Comparison of ENCODE assay signal across 9 cellular contexts in the genomic region with DNA sequence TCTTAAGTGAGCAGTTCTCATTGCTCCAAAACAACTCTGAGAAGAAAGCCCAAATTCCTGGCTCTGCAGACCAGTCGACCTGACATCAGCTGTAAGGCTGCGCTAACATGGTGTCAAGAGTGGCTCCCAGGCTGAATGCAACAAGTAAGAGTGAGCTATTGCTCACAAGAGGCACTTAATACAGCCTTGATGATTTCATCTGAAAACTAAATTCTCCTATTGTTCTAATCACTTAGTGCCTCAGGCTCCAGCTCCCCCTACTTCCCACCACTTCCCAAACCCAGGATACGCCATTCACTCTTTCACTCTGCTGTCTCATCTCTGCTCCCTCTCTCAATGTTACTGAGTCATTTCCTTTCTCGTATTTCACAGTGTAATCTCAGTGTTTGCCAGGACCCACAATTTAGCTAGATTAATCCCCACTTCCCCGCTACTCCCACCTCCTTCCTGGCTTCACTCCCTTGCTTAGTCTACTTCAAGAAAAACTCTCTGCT.
DNase-seq lines count a peak whose midpoint lies in the region; ATAC-seq lines count a peak whose summit lies in the region.
"Had no signal": no experiment of that assay in that cellular context is flagged by ENCODE, and none has a peak within 500 bp of the region (broad histone marks: within the 10 kb centered on the region; RNA-seq: fewer than 3 reads in every experiment).

No MANE protein-coding gene starts in this region.

- H3K4me1 ChIP-seq in HUES6 (ENCODE audit: control insufficient read depth, insufficient read depth, low read length), result peaks cover 50% of the 10 kb centered on the region

- peak overlapping the region; percentile 64 for H3K9ac ChIP-seq in HUES6 (ENCODE audit: low read length)

- intact Hi-C loops in activated T-helper 1 cell treated with anti-CD3 and anti-CD28 coated beads, Interleukin-12 subunit alpha, Interleukin-12 subunit beta, Interleukin-2, Interleukin-4 antibody, amounts not matched to agents 30 ng/mL and 10 ng/mL and 1 ng/mL, durations not matched to agents 14 hours and 24 hours and 36 hours (cut with micrococcal nuclease), result loop anchor here (1.0 kb wide), 1 partner anchor 127 kb away; no protein-coding TSS in a partner anchor

- DNase-seq in activated naive CD4-positive, alpha-beta T cell treated with anti-CD3 and anti-CD28 coated beads, Interleukin-2, amount 50 U/mL, for 72 hours (ENCODE audit: low spot score in 2 of 2), result peak in 1 of 2 donors; percentile 9
- no peak for DNase-seq in activated naive CD4-positive, alpha-beta T cell treated with anti-CD3 and anti-CD28 coated beads, Interleukin-2, amount 50 U/mL, for 16 hours
- no peak for DNase-seq in activated T-helper 1 cell treated with anti-CD3 and anti-CD28 coated beads, Interleukin-12 subunit alpha, Interleukin-12 subunit beta, Interleukin-2, Interleukin-4 antibody, amounts not matched to agents 30 ng/mL and 10 ng/mL and 1 ng/mL, durations not matched to agents 14 hours and 24 hours and 36 hours (ENCODE audit: low spot score)
- peak; percentile 57 for DNase-seq in hepatic stellate cell (ENCODE audit: low spot score)
- no peak for DNase-seq in stimulated activated naive CD8-positive, alpha-beta T cell treated with anti-CD3 and anti-CD28 coated beads, Interleukin-15, amount 100 ng/mL, for 72 hours
- no peak for DNase-seq in NCI-H524 treated with DMSO at 0.1 percent for 48 hours (lab: John Stamatoyannopoulos, UW)
- no peak for DNase-seq in SKM-1 treated with dmso at 0.1 percent for 144 hours (lab: John Stamatoyannopoulos, UW; ENCODE audit: unreplicated experiment)
- DNase-seq: activated naive CD8-positive, alpha-beta T cell treated with anti-CD3 and anti-CD28 coated beads, Interleukin-2, amount 10 ng/mL, durations not matched to agents 7 days and 5 days had no signal

- H3K4me3 ChIP-seq in HUES6 (ENCODE audit: low read depth, low read length), result peak overlapping the region; percentile 10; the same call in 1 of the 2 replicates

- H3K36me3 ChIP-seq in HUES6 (ENCODE audit: control insufficient read depth, insufficient read depth, low read length), result peaks cover 12% of the 10 kb centered on the region

- peaks cover 0 to 6% of the 10 kb centered on the region in 2 donors for H3K36me3 Mint-ChIP-seq in activated naive CD4-positive, alpha-beta T cell treated with anti-CD3 and anti-CD28 coated beads, Interleukin-2, amount 50 U/mL, for 72 hours
- H3K36me3 Mint-ChIP-seq in activated T-helper 1 cell treated with anti-CD3 and anti-CD28 coated beads, Interleukin-12 subunit alpha, Interleukin-12 subunit beta, Interleukin-2, Interleukin-4 antibody, amounts not matched to agents 30 ng/mL and 10 ng/mL and 1 ng/mL, durations not matched to agents 14 hours and 24 hours and 36 hours (ENCODE audit: low read depth), result peaks cover 5% of the 10 kb centered on the region

- no peak overlapping the region for H3K27ac Mint-ChIP-seq in activated naive CD4-positive, alpha-beta T cell treated with anti-CD3 and anti-CD28 coated beads, Interleukin-2, amount 50 U/mL, for 72 hours
- peak overlapping the region; percentile 42 for H3K27ac Mint-ChIP-seq in activated T-helper 1 cell treated with anti-CD3 and anti-CD28 coated beads, Interleukin-12 subunit alpha, Interleukin-12 subunit beta, Interleukin-2, Interleukin-4 antibody, amounts not matched to agents 30 ng/mL and 10 ng/mL and 1 ng/mL, durations not matched to agents 14 hours and 24 hours and 36 hours
- peak overlapping the region in 1 of 2 donors; percentile 12 for H3K27ac Mint-ChIP-seq in stimulated activated naive CD8-positive, alpha-beta T cell treated with anti-CD3 and anti-CD28 coated beads, Interleukin-15, amount 100 ng/mL, for 72 hours
- H3K27ac Mint-ChIP-seq: activated naive CD8-positive, alpha-beta T cell treated with anti-CD3 and anti-CD28 coated beads, Interleukin-2, amount 10 ng/mL, durations not matched to agents 7 days and 5 days had no signal

- H3K27ac ChIP-seq in HUES6 (ENCODE audit: low read depth, low read length), result peak overlapping the region; percentile 66

- peak; percentile 56 to 67 for ATAC-seq in activated naive CD4-positive, alpha-beta T cell treated with anti-CD3 and anti-CD28 coated beads, Interleukin-2, amount 50 U/mL, for 72 hours
- ATAC-seq in stimulated activated naive CD8-positive, alpha-beta T cell treated with anti-CD3 and anti-CD28 coated beads, Interleukin-15, amount 100 ng/mL, for 72 hours, result peak; percentile 48

- H3K4me1 Mint-ChIP-seq in activated T-helper 1 cell treated with anti-CD3 and anti-CD28 coated beads, Interleukin-12 subunit alpha, Interleukin-12 subunit beta, Interleukin-2, Interleukin-4 antibody, amounts not matched to agents 30 ng/mL and 10 ng/mL and 1 ng/mL, durations not matched to agents 14 hours and 24 hours and 36 hours (ENCODE audit: low read depth), result peaks cover 57% of the 10 kb centered on the region
- H3K4me1 Mint-ChIP-seq in stimulated activated naive CD8-positive, alpha-beta T cell treated with anti-CD3 and anti-CD28 coated beads, Interleukin-15, amount 100 ng/mL, for 72 hours, result peaks cover 24% of the 10 kb centered on the region

- H3K27me3 ChIP-seq in HUES6 (ENCODE audit: control insufficient read depth, insufficient read depth, low read length), result no peaks in the 10 kb centered on the region

- H3K27me3 Mint-ChIP-seq in activated T-helper 1 cell treated with anti-CD3 and anti-CD28 coated beads, Interleukin-12 subunit alpha, Interleukin-12 subunit beta, Interleukin-2, Interleukin-4 antibody, amounts not matched to agents 30 ng/mL and 10 ng/mL and 1 ng/mL, durations not matched to agents 14 hours and 24 hours and 36 hours (ENCODE audit: insufficient read depth), result no peaks in the 10 kb centered on the region
- peaks cover 14% of the 10 kb centered on the region for H3K27me3 Mint-ChIP-seq in stimulated activated naive CD8-positive, alpha-beta T cell treated with anti-CD3 and anti-CD28 coated beads, Interleukin-15, amount 100 ng/mL, for 72 hours

- no peak overlapping the region for H3K4me3 Mint-ChIP-seq in activated T-helper 1 cell treated with anti-CD3 and anti-CD28 coated beads, Interleukin-12 subunit alpha, Interleukin-12 subunit beta, Interleukin-2, Interleukin-4 antibody, amounts not matched to agents 30 ng/mL and 10 ng/mL and 1 ng/mL, durations not matched to agents 14 hours and 24 hours and 36 hours
- no peak overlapping the region for H3K4me3 Mint-ChIP-seq in stimulated activated naive CD8-positive, alpha-beta T cell treated with anti-CD3 and anti-CD28 coated beads, Interleukin-15, amount 100 ng/mL, for 72 hours
- H3K4me3 Mint-ChIP-seq: activated naive CD8-positive, alpha-beta T cell treated with anti-CD3 and anti-CD28 coated beads, Interleukin-2, amount 10 ng/mL, durations not matched to agents 7 days and 5 days had no signal

- H3K9me3 Mint-ChIP-seq in activated naive CD4-positive, alpha-beta T cell treated with anti-CD3 and anti-CD28 coated beads, Interleukin-2, amount 50 U/mL, for 72 hours, result peaks cover 0 to 7% of the 10 kb centered on the region in 2 donors
- peaks cover 3% of the 10 kb centered on the region for H3K9me3 Mint-ChIP-seq in activated T-helper 1 cell treated with anti-CD3 and anti-CD28 coated beads, Interleukin-12 subunit alpha, Interleukin-12 subunit beta, Interleukin-2, Interleukin-4 antibody, amounts not matched to agents 30 ng/mL and 10 ng/mL and 1 ng/mL, durations not matched to agents 14 hours and 24 hours and 36 hours
- no peaks in the 10 kb centered on the region for H3K9me3 Mint-ChIP-seq in stimulated activated naive CD8-positive, alpha-beta T cell treated with anti-CD3 and anti-CD28 coated beads, Interleukin-15, amount 100 ng/mL, for 72 hours

- no peaks in the 10 kb centered on the region for H3K9me3 ChIP-seq in HUES6 (ENCODE audit: control insufficient read depth, insufficient read depth, low read depth, low read length)
